8 cellular contexts compared by ENCODE assay signal in the genomic region with DNA sequence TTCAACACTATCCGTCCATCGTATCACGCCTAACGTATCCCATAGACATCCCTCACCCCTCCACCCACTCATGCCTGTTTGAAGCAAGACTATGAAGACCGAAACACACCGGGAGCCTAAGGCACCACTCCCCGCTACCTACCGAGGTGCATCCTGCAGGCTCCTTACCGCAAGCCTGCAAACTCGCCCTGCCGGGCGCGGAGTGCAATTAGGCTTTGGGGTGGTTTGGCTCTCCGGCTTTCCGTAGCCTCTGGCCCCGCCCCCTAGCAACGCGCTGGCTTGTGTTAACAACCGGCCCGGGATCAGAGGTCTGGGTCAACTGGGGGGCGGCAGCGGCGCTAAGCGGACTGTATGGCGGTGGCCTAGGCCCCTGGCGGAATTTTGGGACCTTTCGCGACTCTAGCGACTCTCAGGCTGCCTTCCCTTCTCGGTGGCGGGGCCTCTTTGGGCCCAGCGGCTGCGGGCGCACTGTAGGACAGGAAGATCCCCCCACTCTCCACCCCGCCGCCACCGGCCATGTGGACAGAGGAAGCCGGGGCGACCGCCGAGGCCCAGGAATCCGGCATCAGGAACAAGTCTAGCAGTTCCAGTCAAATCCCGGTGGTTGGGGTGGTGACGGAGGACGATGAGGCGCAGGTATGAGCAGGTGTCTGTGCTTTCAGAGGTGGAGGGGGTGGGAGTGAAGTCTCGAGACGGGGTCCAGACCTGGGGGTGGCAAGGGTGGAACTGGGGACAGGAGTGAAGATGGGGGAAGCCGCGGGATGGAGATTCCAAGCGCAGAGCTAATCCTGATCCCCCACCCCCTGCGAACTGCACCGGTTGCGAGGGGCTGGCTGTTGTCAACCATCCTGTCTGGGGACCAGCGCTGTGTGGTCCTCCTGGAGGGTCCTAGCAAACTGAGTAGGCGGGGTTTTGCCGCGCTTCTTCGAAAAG. TPM values are rescaled to one million over a fixed set of nuclear protein-coding genes. Genes with fewer than 3 reads are reported as not detected.
DNase-seq lines count a peak whose midpoint lies in the region; ATAC-seq and TF ChIP-seq lines count a peak whose summit lies in the region.

A gene with protein sequence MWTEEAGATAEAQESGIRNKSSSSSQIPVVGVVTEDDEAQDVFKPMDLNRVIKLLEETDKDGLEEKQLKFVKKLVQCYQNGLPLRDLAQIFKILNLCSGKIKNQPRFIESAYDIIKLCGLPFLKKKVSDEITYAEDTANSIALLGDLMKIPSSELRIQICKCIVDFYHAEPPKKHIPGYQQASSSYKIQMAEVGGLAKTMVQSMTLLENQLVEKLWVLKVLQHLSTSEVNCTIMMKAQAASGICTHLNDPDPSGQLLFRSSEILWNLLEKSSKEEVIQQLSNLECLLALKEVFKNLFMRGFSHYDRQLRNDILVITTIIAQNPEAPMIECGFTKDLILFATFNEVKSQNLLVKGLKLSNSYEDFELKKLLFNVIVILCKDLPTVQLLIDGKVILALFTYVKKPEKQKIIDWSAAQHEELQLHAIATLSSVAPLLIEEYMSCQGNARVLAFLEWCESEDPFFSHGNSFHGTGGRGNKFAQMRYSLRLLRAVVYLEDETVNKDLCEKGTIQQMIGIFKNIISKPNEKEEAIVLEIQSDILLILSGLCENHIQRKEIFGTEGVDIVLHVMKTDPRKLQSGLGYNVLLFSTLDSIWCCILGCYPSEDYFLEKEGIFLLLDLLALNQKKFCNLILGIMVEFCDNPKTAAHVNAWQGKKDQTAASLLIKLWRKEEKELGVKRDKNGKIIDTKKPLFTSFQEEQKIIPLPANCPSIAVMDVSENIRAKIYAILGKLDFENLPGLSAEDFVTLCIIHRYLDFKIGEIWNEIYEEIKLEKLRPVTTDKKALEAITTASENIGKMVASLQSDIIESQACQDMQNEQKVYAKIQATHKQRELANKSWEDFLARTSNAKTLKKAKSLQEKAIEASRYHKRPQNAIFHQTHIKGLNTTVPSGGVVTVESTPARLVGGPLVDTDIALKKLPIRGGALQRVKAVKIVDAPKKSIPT (plus strand): TSS at position 266 of the 933 bp plus-strand sequence. CDS start 251 bp downstream, at position 517.

- H3K4me1 Mint-ChIP-seq in brain = peaks cover 27% of the 10 kb centered on the region

- peak; percentile 39 for DNase-seq in NCI-H1436 (lab: John Stamatoyannopoulos, UW)
- no peak for DNase-seq in NCI-H1436 treated with DMSO at 0.1 percent for 48 hours (lab: John Stamatoyannopoulos, UW)
- DNase-seq in NCI-H2029 treated with DMSO at 0.1 percent for 48 hours (lab: John Stamatoyannopoulos, UW) = peak; percentile 54
- DNase-seq in UCSD-AML1 (lab: John Stamatoyannopoulos, UW; ENCODE audit: unreplicated experiment) = peak; percentile 2
- peak; percentile 61 for DNase-seq in skeletal muscle cell (ENCODE audit: low read depth)

- H3K9me3 Mint-ChIP-seq in brain = peaks cover 0 to 2% (median 0%) of the 10 kb centered on the region in 5 experiments

- H3K27ac Mint-ChIP-seq in brain = peak within 1 kb of the TSS; percentile 55 to 89 (median 64)

- no peaks in the 10 kb centered on the region for H3K36me3 Mint-ChIP-seq in brain

- peak within 1 kb of the TSS; percentile 91 to 98 (median 93) for H3K4me3 Mint-ChIP-seq in brain

- peak in 1 of 2 experiments; percentile 17 for TF ChIP-seq CTCF in brain (conservative IDR thresholded peaks at IDR 0.05)

- H3K27me3 ChIP-seq in iPS-15b (ENCODE audit: control insufficient read depth, insufficient read depth, low read length) = peaks cover 32% of the 10 kb centered on the region

- H3K9me3 ChIP-seq in iPS-15b (ENCODE audit: control insufficient read depth, insufficient read depth, low read length) = no peaks in the 10 kb centered on the region

- peak; percentile 70 for ATAC-seq in HG02943 (IDR thresholded peaks at IDR 0.05; ENCODE audit: low read depth, unreplicated experiment)

- peaks cover 5% of the 10 kb centered on the region for H3K4me1 ChIP-seq in iPS-15b (ENCODE audit: control insufficient read depth, insufficient read depth, low read length)

- H3K4me3 ChIP-seq in iPS-15b (ENCODE audit: low read depth, low read length) (peak within 1 kb of the TSS; percentile 93), skeletal muscle cell (ENCODE audit: low read depth, low read length) (peak within 1 kb of the TSS; percentile 85)

- peaks cover 21% of the 10 kb centered on the region for H3K27me3 Mint-ChIP-seq in brain

- no peak within 1 kb of the TSS for H3K9ac ChIP-seq in iPS-15b (ENCODE audit: low read depth, low read length)

- H3K36me3 ChIP-seq in iPS-15b (ENCODE audit: control insufficient read depth, insufficient read depth, low read length) = no peaks in the 10 kb centered on the region

RNA-seq across cellular contexts. Expression of the gene that starts here (rescaled TPM):
- not detected for polyA plus RNA-seq in brain (ENCODE audit: insufficient read depth, low read depth, low replicate concordance)
